ENCODE assay signal across 8 cellular contexts in genomic region chr2:85243101-85244072, GRCh38.
A peak's percentile ranks its signal among the peaks of the same experiment; 100 is the strongest.
DNase-seq lines count a peak whose midpoint lies in the region; ATAC-seq and TF ChIP-seq lines count a peak whose summit lies in the region.

No MANE protein-coding gene starts in this region.

- peak; percentile 12 for TF ChIP-seq CTCF in GM13976 (IDR thresholded peaks at IDR 0.05; ENCODE audit: borderline replicate concordance, control extremely low read depth, extremely low read depth, insufficient read depth, missing control alignments)
- TF ChIP-seq CTCF in astrocyte of the spinal cord (IDR thresholded peaks at IDR 0.05; ENCODE audit: low read depth, low read length), result peak; percentile 55
- peak; percentile 33 to 49 (median 43) for TF ChIP-seq CTCF in transverse colon (IDR thresholded peaks at IDR 0.05)

- intact Hi-C loops in transverse colon (cut with DNase I; ENCODE audit: low total_unique reads), result loop anchor here (10.0 kb wide), 1 partner anchor 109 kb away; the partner anchor contains the start of gene TCF7L1

- WGBS in transverse colon (ENCODE audit: low coverage in 1 of 2), 2 donors, result 61 to 72% methylated on average over 7 to 22 of the region's 24 CpGs

- H3K27ac ChIP-seq in transverse colon, result no peak overlapping the region

- no peak overlapping the region for H3K4me3 ChIP-seq in astrocyte of the spinal cord (ENCODE audit: low read depth, low read length)
- no peak overlapping the region for H3K4me3 ChIP-seq in transverse colon

- DNase-seq in GM13976 (ENCODE audit: low spot score) (no peak), NCI-H146 treated with DMSO at 0.1 percent for 48 hours (lab: John Stamatoyannopoulos, UW; ENCODE audit: unreplicated experiment) (peak; percentile 31), astrocyte of the spinal cord (ENCODE audit: low read depth, low spot score) (peak; percentile 21), left kidney (ENCODE audit: low read depth, low spot score) (peak; percentile 76), transverse colon (peak; percentile 39), NCI-H1092 treated with DMSO at 0.1 percent for 48 hours (lab: John Stamatoyannopoulos, UW) (no peak)

- TF ChIP-seq EP300 in transverse colon (IDR thresholded peaks at IDR 0.05; ENCODE audit: low read depth), result no peak

- peaks cover 5 to 9% (median 6%) of the 10 kb centered on the region in 4 donors for H3K4me1 ChIP-seq in transverse colon

- in situ Hi-C loops in GM13976 (cut with MboI; ENCODE audit: low sequenced_read_pairs, unreplicated experiment) (no loop called here), astrocyte of the spinal cord (cut with HindIII; ENCODE audit: low sequenced_read_pairs) (no loop called here), transverse colon (cut with MboI; ENCODE audit: low pct_ligation_motif_present in 1 of 4, low pct_unique_long_range_greater_than_20kb in 1 of 4, low sequenced_read_pairs in 3 of 4) (no loop called here)

- TF ChIP-seq POLR2A in transverse colon (IDR thresholded peaks at IDR 0.05), result no peak

- H3K27me3 ChIP-seq in transverse colon, result no peaks in the 10 kb centered on the region

- ATAC-seq in GM18907 (IDR thresholded peaks at IDR 0.05; ENCODE audit: unreplicated experiment) (no peak), HG03439 (IDR thresholded peaks at IDR 0.05; ENCODE audit: unreplicated experiment) (no peak)

- H3K36me3 ChIP-seq in transverse colon, result no peaks in the 10 kb centered on the region

- H3K9me3 ChIP-seq in transverse colon, result no peaks in the 10 kb centered on the region

Comparison
In these comparisons a context has a peak if more than half of its experiments do, and no peak if none do; other contexts are left out.
1. DNase-seq: peak in NCI-H146 treated with DMSO at 0.1 percent for 48 hours (single experiment), astrocyte of the spinal cord (single experiment), left kidney (single experiment) and transverse colon (single experiment); none in GM13976 (single experiment) and NCI-H1092 treated with DMSO at 0.1 percent for 48 hours (single experiment).
2. Peak in every context shown above with its lines, with median percentiles within 50 percentile points of each other: CTCF ChIP-seq.